Comparison of ENCODE assay signal across 16 cellular contexts in the genomic region with DNA sequence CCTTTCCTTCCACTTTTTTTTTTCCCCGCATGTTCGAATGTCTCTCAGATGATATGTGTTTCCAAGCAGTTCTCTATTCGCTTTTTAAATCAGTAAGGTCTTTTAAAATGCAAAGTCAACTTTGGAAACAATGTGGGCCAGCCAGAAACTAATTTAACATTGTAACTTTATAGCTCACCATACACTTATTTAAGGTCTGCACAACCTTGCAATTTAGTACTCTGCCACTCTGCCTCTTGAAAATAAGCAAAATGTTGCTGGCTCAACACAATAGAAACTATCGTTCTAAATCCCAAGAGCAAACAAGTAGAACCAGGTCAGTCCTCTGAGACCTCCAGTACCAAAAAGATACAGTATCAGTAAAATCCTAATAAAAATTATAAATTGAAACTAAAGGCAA.
A peak's percentile ranks its signal among the peaks of the same experiment; 100 is the strongest.
DNase-seq lines count a peak whose midpoint lies in the region; ATAC-seq and TF ChIP-seq lines count a peak whose summit lies in the region.
"Had no signal": no experiment of that assay in that cellular context is flagged by ENCODE, and none has a peak within 500 bp of the region (broad histone marks: within the 10 kb centered on the region; RNA-seq: fewer than 3 reads in every experiment).

No MANE protein-coding gene starts in this region.

- H3K9me3 Mint-ChIP-seq in activated B cell treated with CpG ODN at 0.5 μM for 24 hours = no peaks in the 10 kb centered on the region
- no peaks in the 10 kb centered on the region for H3K9me3 Mint-ChIP-seq in memory B cell
- H3K9me3 Mint-ChIP-seq: activated naive CD8-positive, alpha-beta T cell treated with anti-CD3 and anti-CD28 coated beads for 36 hours; CD4-positive, alpha-beta memory T cell had no signal

- H3K4me3 Mint-ChIP-seq in activated B cell treated with CpG ODN at 0.5 μM for 24 hours = no peak overlapping the region
- H3K4me3 Mint-ChIP-seq in memory B cell = peak overlapping the region; percentile 41
- H3K4me3 Mint-ChIP-seq: activated naive CD8-positive, alpha-beta T cell treated with anti-CD3 and anti-CD28 coated beads for 36 hours had no signal

- H3K4me1 Mint-ChIP-seq in activated B cell treated with CpG ODN at 0.5 μM for 24 hours (peaks cover 88% of the 10 kb centered on the region), memory B cell (peaks cover 56% of the 10 kb centered on the region)

- H3K36me3 Mint-ChIP-seq in activated B cell treated with CpG ODN at 0.5 μM for 24 hours (ENCODE audit: low read depth) (peaks cover 5% of the 10 kb centered on the region), memory B cell (no peaks in the 10 kb centered on the region)

- DNase-seq in NCI-H1436 (lab: John Stamatoyannopoulos, UW) (peak; percentile 20), NCI-H1436 treated with DMSO at 0.1 percent for 48 hours (lab: John Stamatoyannopoulos, UW) (no peak), activated B cell treated with CpG ODN at 0.5 μM for 24 hours (no peak), memory B cell (ENCODE audit: low spot score in 2 of 2) (no peak), substantia nigra (lab: John Stamatoyannopoulos, UW) (no peak), putamen (ENCODE audit: low spot score) (no peak)
- DNase-seq in activated naive CD4-positive, alpha-beta T cell treated with Interleukin-2 at 50 U/mL for 16 hours = no peak
- DNase-seq: activated naive CD8-positive, alpha-beta T cell treated with anti-CD3 and anti-CD28 coated beads for 36 hours; CD4-positive, alpha-beta memory T cell; central memory CD4-positive, alpha-beta T cell; foreskin keratinocyte; NCI-H187 treated with DMSO at 0.1 percent for 48 hours; NCI-H748 treated with DMSO at 0.1 percent for 48 hours; RPMI8226 had no signal

- peak overlapping the region; percentile 72 for H3K27ac ChIP-seq in substantia nigra (ENCODE audit: low read depth, low read length, poor library complexity, severe bottlenecking)
- H3K27ac ChIP-seq: 22Rv1, foreskin keratinocyte had no signal

- H3K27ac Mint-ChIP-seq in activated B cell treated with CpG ODN at 0.5 μM for 24 hours (peak overlapping the region; percentile 72), memory B cell (peak overlapping the region; percentile 97)
- H3K27ac Mint-ChIP-seq: activated naive CD8-positive, alpha-beta T cell treated with anti-CD3 and anti-CD28 coated beads for 36 hours had no signal

- TF ChIP-seq CTCF in activated B cell treated with CpG ODN at 0.5 μM for 24 hours (IDR thresholded peaks at IDR 0.05) = no peak

- POLR2A ChIA-PET in activated B cell treated with CpG ODN at 0.5 μM for 24 hours (lab: Charles Lee) = interaction anchor here (0.6 to 0.7 kb wide), 2 partner anchors 52 to 182 kb away, joined by 3 to 4 read pairs; no protein-coding TSS in a partner anchor

- H3K27me3 Mint-ChIP-seq in activated B cell treated with CpG ODN at 0.5 μM for 24 hours (no peaks in the 10 kb centered on the region), memory B cell (no peaks in the 10 kb centered on the region)
- H3K27me3 Mint-ChIP-seq: activated naive CD8-positive, alpha-beta T cell treated with anti-CD3 and anti-CD28 coated beads for 36 hours; CD4-positive, alpha-beta memory T cell had no signal

- CTCF ChIA-PET in activated B cell treated with CpG ODN at 0.5 μM for 24 hours (lab: Charles Lee) = no interaction called here

- intact Hi-C loops in activated B cell treated with CpG ODN at 0.5 μM for 24 hours (cut with micrococcal nuclease) = loop anchor here (1.0 kb wide), 1 partner anchor 9 kb away; no protein-coding TSS in a partner anchor

- ATAC-seq in activated B cell treated with CpG ODN at 0.5 μM for 24 hours (ENCODE audit: low read depth) (no peak), memory B cell (ENCODE audit: low read depth) (no peak), GM19452 (IDR thresholded peaks at IDR 0.05; ENCODE audit: unreplicated experiment) (no peak)
